In the genomic region with DNA sequence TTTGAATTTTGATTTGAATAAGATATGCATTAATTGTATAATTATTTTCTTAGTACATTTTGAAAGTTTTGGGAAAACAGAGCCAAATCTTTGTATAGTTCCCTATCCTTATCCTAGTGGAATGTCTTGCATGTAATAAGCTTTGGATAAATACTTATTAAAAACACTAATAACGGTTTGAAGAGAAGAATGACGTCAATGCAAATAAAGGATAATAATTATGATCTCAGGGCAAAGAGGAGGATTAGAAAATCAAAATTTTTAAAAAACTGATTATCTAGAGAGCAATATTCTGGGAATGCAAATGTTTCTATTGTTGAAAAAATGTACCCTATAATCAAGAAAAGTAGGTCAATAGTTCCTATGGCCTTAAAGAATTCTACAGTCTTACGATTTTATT, we compare ENCODE assay signal across 27 cellular contexts. TPM values are rescaled to one million over a fixed set of nuclear protein-coding genes. Genes with fewer than 3 reads are reported as not detected.
"Had no signal": no experiment of that assay in that cellular context is flagged by ENCODE, and none has a peak within 500 bp of the region (broad histone marks: within the 10 kb centered on the region; RNA-seq: fewer than 3 reads in every experiment).

No MANE protein-coding gene starts in this region.

- FAIRE-seq: urothelium cell line had no signal

- H3K4me1 ChIP-seq: stomach, testis, thyroid gland, tibial artery, tibial nerve, transverse colon, upper lobe of left lung, upper lobe of right lung, uterus, vagina had no signal

- H3K36me3 ChIP-seq: stomach, suprapubic skin, thoracic aorta, thyroid gland, tibial artery, tibial nerve, transverse colon, upper lobe of left lung, upper lobe of right lung, uterus, vagina had no signal

- H3K4me3 ChIP-seq: stomach, suprapubic skin, testis, thoracic aorta, thyroid gland, tibial artery, tibial nerve, transverse colon, upper lobe of left lung, upper lobe of right lung, uterus, vagina had no signal

- H3K9me3 ChIP-seq: stomach, suprapubic skin, testis, thoracic aorta, thyroid gland, tibial artery, tibial nerve, transverse colon, upper lobe of left lung, upper lobe of right lung, uterus, vagina had no signal

- H3K27me3 ChIP-seq: stomach, suprapubic skin, testis, thyroid gland, tibial artery, tibial nerve, transverse colon, upper lobe of left lung, upper lobe of right lung, uterus, vagina had no signal

- H3K27ac ChIP-seq: stomach, suprapubic skin, testis, thoracic aorta, thyroid gland, tibial artery, tibial nerve, transverse colon, upper lobe of left lung, upper lobe of right lung, uterus, vagina had no signal

- DNase-seq: stimulated activated CD4-positive, alpha-beta T cell treated with anti-CD3 and anti-CD28 coated beads, Interleukin-2, amount 100 ng/mL, for 48 hours; stimulated activated CD4-positive, alpha-beta T cell treated with anti-CD3 and anti-CD28 coated beads, Interleukin-4, amount 100 ng/mL, for 1 hour; stimulated activated CD4-positive, alpha-beta T cell treated with anti-CD3 and anti-CD28 coated beads, Interleukin-4, amount 100 ng/mL, for 24 hours; stimulated activated CD4-positive, alpha-beta T cell treated with anti-CD3 and anti-CD28 coated beads, Interleukin-4, amount 100 ng/mL, for 4 hours; stimulated activated CD8-positive, alpha-beta memory T cell treated with anti-CD3 and anti-CD28 coated beads, Interleukin-4, amount 100 ng/mL, for 48 hours; stimulated activated naive B cell treated with anti-CD40 and anti-IgM and Interleukin-4, amounts not matched to agents 10 μg/mL and 1 μg/mL and 100 μg/mL, for 72 hours; stimulated activated naive CD4-positive, alpha-beta T cell; stimulated activated naive CD4-positive, alpha-beta T cell treated with Interleukin-2 at 50 U/mL for 16 hours; stimulated activated naive CD8-positive, alpha-beta T cell treated with anti-CD3 and anti-CD28 coated beads, Interleukin-15, amount 100 ng/mL, for 72 hours; stimulated activated naive CD8-positive, alpha-beta T cell treated with anti-CD3 and anti-CD28 coated beads, Interleukin-15, Interleukin-2, amounts not matched to agents 100 U/mL and 50 U/mL, for 24 hours; stomach; substantia nigra; testis; thyroid gland; tibial artery; transverse colon; upper lobe of left lung; upper lobe of right lung; uterus had no signal

- ATAC-seq: stimulated activated effector memory CD8-positive, alpha-beta T cell treated with anti-CD3 and anti-CD28 coated beads, Interleukin-12 subunit alpha, Interleukin-12 subunit beta, amount 100 ng/mL, for 72 hours; stimulated activated memory B cell treated with anti-CD40 and anti-IgM and Interleukin-4, amounts not matched to agents 10 μg/mL and 1 μg/mL and 100 μg/mL, for 72 hours; stimulated activated naive B cell treated with anti-CD40 and anti-IgM and Interleukin-4, amounts not matched to agents 10 μg/mL and 1 μg/mL and 100 μg/mL, for 72 hours; stimulated activated naive CD8-positive, alpha-beta T cell treated with anti-CD3 and anti-CD28 coated beads, Interleukin-15, amount 100 ng/mL, for 72 hours; stimulated activated naive CD8-positive, alpha-beta T cell treated with anti-CD3 and anti-CD28 coated beads, Interleukin-15, Interleukin-2, amounts not matched to agents 100 U/mL and 50 U/mL, for 24 hours; upper lobe of right lung had no signal

RNA-seq across cellular contexts. Expression of a gene that starts 22.1 kb away (rescaled TPM):
- total RNA-seq: tibial nerve, ureter, vagina had no signal
